Comparison of ENCODE assay signal across 20 cellular contexts in genomic region chr6:3706547-3707467, GRCh38. TPM values are rescaled to one million over a fixed set of nuclear protein-coding genes. Genes with fewer than 3 reads are reported as not detected.
"Had no signal": no experiment of that assay in that cellular context is flagged by ENCODE, and none has a peak within 500 bp of the region (broad histone marks: within the 10 kb centered on the region; RNA-seq: fewer than 3 reads in every experiment).

No MANE protein-coding gene starts in this region.

- H3K27me3 ChIP-seq: gastrocnemius medialis, heart right ventricle, suprapubic skin, upper lobe of left lung had no signal

- H3K27ac ChIP-seq: body of pancreas, gastrocnemius medialis, suprapubic skin, upper lobe of left lung had no signal

- H3K4me3 Mint-ChIP-seq: activated CD8-positive, alpha-beta T cell treated with anti-CD3 and anti-CD28 coated beads, Interleukin-2, amount 10 ng/mL, durations not matched to agents 7 days and 5 days; activated naive CD8-positive, alpha-beta T cell treated with anti-CD3 and anti-CD28 coated beads for 36 hours; dendritic cell treated with granulocyte-macrophage colony-stimulating factor and Interleukin-4, amounts not matched to agents 40 ng/mL and 50 ng/mL, for 4 days; memory B cell; nephron; WTC11 had no signal

- DNase-seq: activated CD4-positive, alpha-beta T cell treated with anti-CD3 and anti-CD28 coated beads for 48 hours; activated CD8-positive, alpha-beta memory T cell treated with anti-CD3 and anti-CD28 coated beads, Interleukin-2, amount 50 U/mL, for 48 hours; activated CD8-positive, alpha-beta T cell treated with anti-CD3 and anti-CD28 coated beads, Interleukin-2, amount 10 ng/mL, durations not matched to agents 7 days and 5 days; activated naive CD8-positive, alpha-beta T cell treated with anti-CD3 and anti-CD28 coated beads for 36 hours; amygdala; body of pancreas; cerebellar nuclear complex; gastrocnemius medialis; heart right ventricle; occipital lobe; right cardiac atrium; small intestine; stimulated activated CD4-positive, alpha-beta T cell treated with anti-CD3 and anti-CD28 coated beads, Interleukin-4, amount 100 ng/mL, for 24 hours; stimulated activated naive CD8-positive, alpha-beta T cell treated with anti-CD3 and anti-CD28 coated beads, Interleukin-15, Interleukin-2, amounts not matched to agents 100 U/mL and 50 U/mL, for 24 hours; upper lobe of left lung had no signal

- H3K4me3 ChIP-seq: body of pancreas, gastrocnemius medialis, heart right ventricle, suprapubic skin, upper lobe of left lung had no signal

- FAIRE-seq: small intestine had no signal

- H3K36me3 ChIP-seq: gastrocnemius medialis, heart right ventricle, suprapubic skin, upper lobe of left lung had no signal

- H3K9me3 Mint-ChIP-seq: activated naive CD8-positive, alpha-beta T cell treated with anti-CD3 and anti-CD28 coated beads for 36 hours; dendritic cell treated with granulocyte-macrophage colony-stimulating factor and Interleukin-4, amounts not matched to agents 40 ng/mL and 50 ng/mL, for 4 days had no signal

- H3K27me3 Mint-ChIP-seq: activated naive CD8-positive, alpha-beta T cell treated with anti-CD3 and anti-CD28 coated beads for 36 hours had no signal

- ATAC-seq: activated CD8-positive, alpha-beta T cell treated with anti-CD3 and anti-CD28 coated beads, Interleukin-2, amount 10 ng/mL, durations not matched to agents 7 days and 5 days; body of pancreas; gastrocnemius medialis; right cardiac atrium; stimulated activated naive CD8-positive, alpha-beta T cell treated with anti-CD3 and anti-CD28 coated beads, Interleukin-15, Interleukin-2, amounts not matched to agents 100 U/mL and 50 U/mL, for 24 hours; WTC11 had no signal

- H3K36me3 Mint-ChIP-seq: activated naive CD8-positive, alpha-beta T cell treated with anti-CD3 and anti-CD28 coated beads for 36 hours had no signal

- H3K9me3 ChIP-seq: body of pancreas, gastrocnemius medialis, suprapubic skin, upper lobe of left lung had no signal

- H3K4me1 ChIP-seq: body of pancreas, gastrocnemius medialis, suprapubic skin, upper lobe of left lung had no signal

- H3K27ac Mint-ChIP-seq: activated CD8-positive, alpha-beta T cell treated with anti-CD3 and anti-CD28 coated beads, Interleukin-2, amount 10 ng/mL, durations not matched to agents 7 days and 5 days; activated naive CD8-positive, alpha-beta T cell treated with anti-CD3 and anti-CD28 coated beads for 36 hours; dendritic cell treated with granulocyte-macrophage colony-stimulating factor and Interleukin-4, amounts not matched to agents 40 ng/mL and 50 ng/mL, for 4 days; memory B cell; nephron; WTC11 had no signal

- H3K4me1 Mint-ChIP-seq: activated naive CD8-positive, alpha-beta T cell treated with anti-CD3 and anti-CD28 coated beads for 36 hours; WTC11 had no signal

RNA-seq across cellular contexts. Expression of gene PXDC1, which starts 44.7 kb away (rescaled TPM):
- total RNA-seq: activated CD8-positive, alpha-beta T cell treated with anti-CD3 and anti-CD28 coated beads, Interleukin-2, amount 10 ng/mL, durations not matched to agents 7 days and 5 days had no signal
